Comparison of ENCODE assay signal across 12 cellular contexts in the genomic region with DNA sequence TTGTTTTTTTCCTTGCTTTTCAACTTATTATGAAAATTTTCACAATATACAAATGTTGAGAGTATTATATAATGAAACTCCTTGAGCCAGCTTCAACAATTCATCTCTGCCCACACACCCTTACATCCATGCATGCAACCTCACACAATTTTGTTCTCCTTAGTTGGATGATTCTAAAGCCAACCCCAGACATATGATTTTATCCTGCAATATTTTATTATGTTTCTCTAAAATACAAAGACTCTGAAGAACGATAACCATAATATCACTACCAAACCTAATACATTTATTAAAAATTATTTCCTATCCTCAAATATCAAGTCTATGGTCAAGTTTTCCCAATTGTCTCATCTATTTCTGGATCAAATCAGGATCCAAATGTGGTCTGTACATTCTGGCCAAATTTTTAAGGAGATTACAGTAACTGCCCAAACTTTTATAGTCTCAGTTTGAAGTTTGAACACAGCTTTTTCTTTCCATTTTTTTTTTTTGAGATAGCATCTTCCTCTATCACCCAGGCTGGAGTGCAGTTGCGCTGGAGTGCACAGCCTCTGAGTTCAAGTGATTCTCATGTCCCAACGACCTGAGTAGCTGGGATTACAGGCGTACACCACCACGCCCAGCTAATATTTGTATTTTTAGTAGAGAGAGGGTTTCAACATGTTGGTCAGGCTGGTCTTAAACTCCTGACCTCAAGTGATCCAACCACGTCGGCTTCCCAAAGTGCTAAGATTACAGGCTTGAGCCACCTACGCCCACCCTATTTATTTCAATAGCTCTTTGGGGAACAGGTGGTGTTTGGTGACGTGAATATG.
DNase-seq lines count a peak whose midpoint lies in the region; ATAC-seq and TF ChIP-seq lines count a peak whose summit lies in the region.
"Had no signal": no experiment of that assay in that cellular context is flagged by ENCODE, and none has a peak within 500 bp of the region (broad histone marks: within the 10 kb centered on the region; RNA-seq: fewer than 3 reads in every experiment).

No MANE protein-coding gene starts in this region.

- H3K4me3 ChIP-seq in fibroblast of villous mesenchyme (ENCODE audit: low read depth, low read length), result peak overlapping the region; percentile 12
- no peak overlapping the region for H3K4me3 ChIP-seq in psoas muscle

- ATAC-seq in Right ventricle myocardium inferior, result peak; percentile 14
- ATAC-seq in psoas muscle, result no peak
- ATAC-seq in GM21360 (IDR thresholded peaks at IDR 0.05; ENCODE audit: unreplicated experiment), result no peak
- no peak for ATAC-seq in GM18868 (IDR thresholded peaks at IDR 0.05; ENCODE audit: unreplicated experiment)

- H3K27ac ChIP-seq in psoas muscle, result peak overlapping the region; percentile 37
- H3K27ac ChIP-seq: 22Rv1 had no signal

- H3K9me3 ChIP-seq in psoas muscle, result no peaks in the 10 kb centered on the region

- no peaks in the 10 kb centered on the region for H3K4me1 ChIP-seq in psoas muscle

- 44 to 60% (median 49%) methylated on average over 9 of the region's 9 CpGs for WGBS in psoas muscle, 3 donors

- intact Hi-C loops in Right ventricle myocardium inferior (cut with DNase I), result loop anchor here (5.0 kb wide), 1 partner anchor 57 kb away; no protein-coding TSS in a partner anchor
- intact Hi-C loops in cardiac septum (cut with DNase I), result loop anchor here (5.0 kb wide), 1 partner anchor 57 kb away; no protein-coding TSS in a partner anchor
- intact Hi-C loops in psoas muscle (cut with DNase I), result no loop called here

- H3K27me3 ChIP-seq in psoas muscle (ENCODE audit: insufficient read depth in 3 of 3, low read length in 2 of 3), result no peaks in the 10 kb centered on the region

- DNase-seq in Right ventricle myocardium inferior (ENCODE audit: missing footprints) (no peak), cardiac septum (ENCODE audit: low spot score) (no peak), fibroblast of villous mesenchyme (ENCODE audit: low read depth) (peak; percentile 87), psoas muscle (no peak), GF-D8 (lab: John Stamatoyannopoulos, UW) (no peak)
- no peak for DNase-seq in stimulated activated CD4-positive, alpha-beta T cell treated with anti-CD3 and anti-CD28 coated beads, Interleukin-1b, Interleukin-23, amount 100 ng/mL, for 48 hours
- DNase-seq: MM.1S, NCI-H345, posterior cingulate gyrus had no signal

- no peaks in the 10 kb centered on the region for H3K36me3 ChIP-seq in psoas muscle (ENCODE audit: insufficient read depth in 1 of 2, low read depth in 1 of 2)

- TF ChIP-seq CTCF in fibroblast of villous mesenchyme (IDR thresholded peaks at IDR 0.05; ENCODE audit: insufficient read depth, low read depth, low read length) (no peak), psoas muscle (IDR thresholded peaks at IDR 0.05) (no peak)

Comparison
In these comparisons a context has a peak if more than half of its experiments do, and no peak if none do; other contexts are left out.
1. intact Hi-C loops: an anchor here in Right ventricle myocardium inferior (5.0 kb wide) and cardiac septum (5.0 kb wide); none called in psoas muscle.